In the genomic region with DNA sequence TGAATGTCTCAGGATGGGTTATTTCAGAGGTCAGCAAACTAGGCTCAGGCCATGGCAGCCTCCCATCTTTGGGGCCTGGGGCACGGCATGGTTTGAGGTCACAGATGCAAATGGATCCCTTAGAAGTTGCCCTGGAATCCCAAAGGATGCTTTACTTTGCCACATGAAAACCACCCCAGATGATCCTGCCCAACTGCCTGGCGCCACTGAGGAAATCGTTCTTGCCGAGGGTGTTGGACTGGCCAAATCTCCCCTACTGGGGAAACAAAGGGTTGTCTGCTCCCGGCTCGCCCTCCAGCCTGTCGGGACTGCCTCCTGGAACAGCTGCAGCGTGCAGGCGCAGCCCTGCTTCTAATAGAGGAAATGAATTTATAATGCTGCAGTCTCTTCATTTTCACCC, we compare ENCODE assay signal across 16 cellular contexts.
A peak's percentile ranks its signal among the peaks of the same experiment; 100 is the strongest.
DNase-seq lines count a peak whose midpoint lies in the region; ATAC-seq, FAIRE-seq and TF ChIP-seq lines count a peak whose summit lies in the region.
"Had no signal": no experiment of that assay in that cellular context is flagged by ENCODE, and none has a peak within 500 bp of the region (broad histone marks: within the 10 kb centered on the region; RNA-seq: fewer than 3 reads in every experiment).

No MANE protein-coding gene starts in this region.

- peak overlapping the region in 9 of 11 experiments; percentile 35 to 50 (median 43); a peak in 17 of 22 replicates for H3K4me2 ChIP-seq in BLaER1 treated with 17β-estradiol and CSF1 and Interleukin-3, amounts not matched to agents 10 nM and 100 nM
- no peak overlapping the region for H3K4me2 ChIP-seq in neural progenitor cell

- peaks cover 9% of the 10 kb centered on the region for H3F3A ChIP-seq in neural progenitor cell (ENCODE audit: low read depth)

- no peaks in the 10 kb centered on the region for H3K79me2 ChIP-seq in neural progenitor cell (ENCODE audit: low read depth)

- intact Hi-C loops in pancreas (cut with DNase I), result no loop called here

- H3K9me3 ChIP-seq in BLaER1 treated with 17β-estradiol and CSF1 and Interleukin-3, amounts not matched to agents 10 nM and 100 nM (replicated peaks in 1 of 11), result no peaks in the 10 kb centered on the region
- H3K9me3 ChIP-seq in ectodermal cell (ENCODE audit: control insufficient read depth, low read length) (no peaks in the 10 kb centered on the region), neural progenitor cell (ENCODE audit: low read depth) (no peaks in the 10 kb centered on the region), pancreas (no peaks in the 10 kb centered on the region)

- peak overlapping the region; percentile 74 for H2AFZ ChIP-seq in neural progenitor cell (replicated peaks)

- H3K36me3 ChIP-seq in BLaER1 treated with 17β-estradiol and CSF1 and Interleukin-3, amounts not matched to agents 10 nM and 100 nM, result no peaks in the 10 kb centered on the region
- H3K36me3 ChIP-seq in ectodermal cell (ENCODE audit: control insufficient read depth, insufficient read depth, low read length) (no peaks in the 10 kb centered on the region), neural progenitor cell (no peaks in the 10 kb centered on the region), pancreas (no peaks in the 10 kb centered on the region)

- no peaks in the 10 kb centered on the region for H3K27me3 Mint-ChIP-seq in neural progenitor cell (ENCODE audit: insufficient read depth, low read depth)

- in situ Hi-C loops in KBM-7 (cut with MboI; ENCODE audit: low pct_unique_long_range_greater_than_20kb, low sequenced_read_pairs), result no loop called here

- no peaks in the 10 kb centered on the region for H4K20me1 ChIP-seq in BLaER1 treated with 17β-estradiol and CSF1 and Interleukin-3, amounts not matched to agents 10 nM and 100 nM
- no peaks in the 10 kb centered on the region for H4K20me1 ChIP-seq in neural progenitor cell (ENCODE audit: low read depth)

- H3K4me1 Mint-ChIP-seq in neural progenitor cell, result peaks cover 46% of the 10 kb centered on the region

- H3K9ac ChIP-seq in BLaER1 treated with 17β-estradiol and CSF1 and Interleukin-3, amounts not matched to agents 10 nM and 100 nM, result no peak overlapping the region
- H3K9ac ChIP-seq in neural progenitor cell, result no peak overlapping the region

- H3K4me1 ChIP-seq in BLaER1 treated with 17β-estradiol and CSF1 and Interleukin-3, amounts not matched to agents 10 nM and 100 nM, result peaks cover 31 to 52% (median 40%) of the 10 kb centered on the region in 10 experiments
- H3K4me1 ChIP-seq in ectodermal cell (ENCODE audit: control insufficient read depth, insufficient read depth, low read length) (peaks cover 6% of the 10 kb centered on the region), neural progenitor cell (peaks cover 27% of the 10 kb centered on the region), pancreas (no peaks in the 10 kb centered on the region)

- ATAC-seq in pancreas, result no peak

- H3K27me3 ChIP-seq in BLaER1 treated with 17β-estradiol and CSF1 and Interleukin-3, amounts not matched to agents 10 nM and 100 nM, result no peaks in the 10 kb centered on the region; a peak in 1 of 22 replicates
- no peaks in the 10 kb centered on the region for H3K27me3 ChIP-seq in ectodermal cell (ENCODE audit: control insufficient read depth, insufficient read depth, low read length, poor library complexity, severe bottlenecking)
- no peaks in the 10 kb centered on the region for H3K27me3 ChIP-seq in neural progenitor cell
- no peaks in the 10 kb centered on the region for H3K27me3 ChIP-seq in pancreas

- H3K4me3 Mint-ChIP-seq in neural progenitor cell, result no peak overlapping the region
- H3K4me3 Mint-ChIP-seq: CD4-positive, alpha-beta memory T cell had no signal

- no peak for FAIRE-seq in pancreas (lab: Jason Lieb, UNC)
- FAIRE-seq: D721Med, H1, RCC 7860 had no signal

- peak; percentile 67 to 72 for DNase-seq in NCI-H526 (lab: John Stamatoyannopoulos, UW)
- DNase-seq in neural progenitor cell (ENCODE audit: low spot score), result no peak
- DNase-seq in pancreas, result no peak
- no peak for DNase-seq in KBM-7
- no peak for DNase-seq in HuH-7 (ENCODE audit: low spot score)
- DNase-seq: AML-193; CD4-positive, alpha-beta memory T cell; DND-41; GDM1; NCI-H187; NCI-H2171 treated with DMSO at 0.1 percent for 48 hours had no signal

- 88 to 93% methylated on average over 9 of the region's 9 CpGs for WGBS in ectodermal cell, 2 experiments
- 83 to 88% methylated on average over 9 of the region's 9 CpGs for WGBS in pancreas, 2 donors

- H3K4me3 ChIP-seq in BLaER1 treated with 17β-estradiol and CSF1 and Interleukin-3, amounts not matched to agents 10 nM and 100 nM, result no peak overlapping the region
- no peak overlapping the region for H3K4me3 ChIP-seq in ectodermal cell (ENCODE audit: insufficient read depth, low read depth, low read length)
- H3K4me3 ChIP-seq in neural progenitor cell, result no peak overlapping the region
- no peak overlapping the region for H3K4me3 ChIP-seq in pancreas

- H3K36me3 Mint-ChIP-seq in neural progenitor cell, result no peaks in the 10 kb centered on the region
- H3K36me3 Mint-ChIP-seq: CD4-positive, alpha-beta memory T cell had no signal

- TF ChIP-seq CTCF in neural progenitor cell (IDR thresholded peaks at IDR 0.05) (no peak), pancreas (IDR thresholded peaks at IDR 0.05) (no peak)

- H3K27ac ChIP-seq in BLaER1 treated with 17β-estradiol and CSF1 and Interleukin-3, amounts not matched to agents 10 nM and 100 nM, result no peak overlapping the region
- H3K27ac ChIP-seq in ectodermal cell (ENCODE audit: insufficient read depth, low read depth, low read length, poor library complexity, severe bottlenecking) (peak overlapping the region; percentile 30), neural progenitor cell (no peak overlapping the region), pancreas (no peak overlapping the region)

- H3K27ac Mint-ChIP-seq in neural progenitor cell, result no peak overlapping the region
- H3K27ac Mint-ChIP-seq: CD4-positive, alpha-beta memory T cell had no signal

- no peaks in the 10 kb centered on the region for H3K9me3 Mint-ChIP-seq in neural progenitor cell
- H3K9me3 Mint-ChIP-seq: CD4-positive, alpha-beta memory T cell had no signal

Comparison
In these comparisons a context has a peak if more than half of its experiments do, and no peak if none do; other contexts are left out.
1. DNase-seq: peak in NCI-H526 (2 of 2); none in neural progenitor cell (single experiment), pancreas (0 of 6), KBM-7 (single experiment) and HuH-7 (single experiment).